In genomic region chr12:106197906-106198623, GRCh38 we compare ENCODE assay signal across 25 cellular contexts. TPM values are rescaled to one million over a fixed set of nuclear protein-coding genes. Genes with fewer than 3 reads are reported as not detected.
DNase-seq lines count a peak whose midpoint lies in the region; ATAC-seq and TF ChIP-seq lines count a peak whose summit lies in the region.
"Had no signal": no experiment of that assay in that cellular context is flagged by ENCODE, and none has a peak within 500 bp of the region (broad histone marks: within the 10 kb centered on the region; RNA-seq: fewer than 3 reads in every experiment).

No MANE protein-coding gene starts in this region.

- no peak overlapping the region for H2AK5ac ChIP-seq in neuronal stem cell (ENCODE audit: low read depth, low read length)

- no peak overlapping the region for H3K4me3 ChIP-seq in left ventricle myocardium inferior
- H3K4me3 ChIP-seq in right atrium auricular region: no peak overlapping the region
- H3K4me3 ChIP-seq in esophagus muscularis mucosa: no peak overlapping the region
- no peak overlapping the region for H3K4me3 ChIP-seq in neuronal stem cell (ENCODE audit: low read length in 2 of 2)
- H3K4me3 ChIP-seq: BLaER1, tibial artery had no signal

- H2BK120ac ChIP-seq in neuronal stem cell (ENCODE audit: low read depth, low read length): no peak overlapping the region

- no peaks in the 10 kb centered on the region for H3K79me1 ChIP-seq in neuronal stem cell (ENCODE audit: low read depth, low read length)

- H3K9me3 ChIP-seq in left ventricle myocardium inferior (replicated peaks) (no peaks in the 10 kb centered on the region), right atrium auricular region (no peaks in the 10 kb centered on the region), esophagus muscularis mucosa (no peaks in the 10 kb centered on the region), neuronal stem cell (replicated peaks in 1 of 2; ENCODE audit: control insufficient read depth in 2 of 2, insufficient read depth in 1 of 2, low read depth in 1 of 2, low read length in 2 of 2) (peaks cover 0 to 3% of the 10 kb centered on the region in 2 donors)
- H3K9me3 ChIP-seq: BLaER1, tibial artery had no signal

- no peak overlapping the region for H2AFZ ChIP-seq in neuronal stem cell (ENCODE audit: low read length)

- H3K4me2 ChIP-seq in neuronal stem cell (ENCODE audit: insufficient read depth, low read length, poor library complexity, severe bottlenecking): no peak overlapping the region
- H3K4me2 ChIP-seq: BLaER1 had no signal

- H3K18ac ChIP-seq in neuronal stem cell (ENCODE audit: low read length): no peak overlapping the region

- no peak for ATAC-seq in GM21423 (IDR thresholded peaks at IDR 0.05; ENCODE audit: unreplicated experiment)
- ATAC-seq: left colon had no signal

- H3K4ac ChIP-seq in neuronal stem cell (ENCODE audit: low read length): no peak overlapping the region

- no peak for TF ChIP-seq POLR2A in esophagus muscularis mucosa (IDR thresholded peaks at IDR 0.05; ENCODE audit: low read depth)

- no peak overlapping the region for H3K23ac ChIP-seq in neuronal stem cell (ENCODE audit: low read depth, low read length, poor library complexity)

- H3K27me3 ChIP-seq in left ventricle myocardium inferior (ENCODE audit: low read depth) (no peaks in the 10 kb centered on the region), right atrium auricular region (no peaks in the 10 kb centered on the region), esophagus muscularis mucosa (no peaks in the 10 kb centered on the region), neuronal stem cell (ENCODE audit: control insufficient read depth in 3 of 3, insufficient read depth in 3 of 3, low read depth in 1 of 3, low read length in 3 of 3) (no peaks in the 10 kb centered on the region)
- H3K27me3 ChIP-seq: BLaER1, tibial artery had no signal

- H4K8ac ChIP-seq in neuronal stem cell (ENCODE audit: low read depth, low read length): no peak overlapping the region

- H3K27ac ChIP-seq in left ventricle myocardium inferior (replicated peaks) (peak overlapping the region; percentile 57), right atrium auricular region (no peak overlapping the region), esophagus muscularis mucosa (replicated peaks in 1 of 4) (peak overlapping the region in 1 of 4 donors; percentile 10), neuronal stem cell (replicated peaks; ENCODE audit: low read length) (no peak overlapping the region)
- H3K27ac ChIP-seq: BLaER1, tibial artery, WERI-Rb-1 had no signal

- peak overlapping the region; percentile 50 for H2BK15ac ChIP-seq in neuronal stem cell (ENCODE audit: low read length)

- H3K9ac ChIP-seq in neuronal stem cell (ENCODE audit: low read depth, low read length, poor library complexity): no peak overlapping the region
- H3K9ac ChIP-seq: BLaER1 had no signal

- WGBS in esophagus muscularis mucosa: 96% methylated on average over 7 of the region's 8 CpGs
- WGBS in neuronal stem cell (ENCODE audit: extremely low coverage in 2 of 2, insufficient read length in 2 of 2, insufficient replicate concordance in 1 of 2), 2 donors: no CpG with 5 or more reads among the region's 8 CpGs

- H2BK12ac ChIP-seq in neuronal stem cell (ENCODE audit: low read length): no peak overlapping the region

- no peak for TF ChIP-seq CTCF in left ventricle myocardium inferior (IDR thresholded peaks at IDR 0.05; ENCODE audit: borderline replicate concordance)
- no peak for TF ChIP-seq CTCF in right atrium auricular region (IDR thresholded peaks at IDR 0.05)
- no peak for TF ChIP-seq CTCF in esophagus muscularis mucosa (IDR thresholded peaks at IDR 0.05)

- DNase-seq in left ventricle myocardium inferior (no peak), right atrium auricular region (ENCODE audit: low spot score) (no peak), esophagus muscularis mucosa (ENCODE audit: extremely low spot score) (peak; percentile 75), neuronal stem cell (ENCODE audit: low spot score) (no peak), DMS53 treated with DMSO at 0.1 percent for 48 hours (lab: John Stamatoyannopoulos, UW; ENCODE audit: unreplicated experiment) (no peak), cortex of kidney (lab: John Stamatoyannopoulos, UW) (no peak), germinal center (ENCODE audit: low spot score) (no peak)
- DNase-seq: activated CD4-positive, alpha-beta T cell treated with anti-CD3 and anti-CD28 coated beads, Interleukin-2, amount 10 ng/mL, durations not matched to agents 7 days and 5 days; activated naive CD4-positive, alpha-beta T cell treated with anti-CD3 and anti-CD28 coated beads, Interleukin-2, amount 10 ng/mL, durations not matched to agents 7 days and 5 days; caudate nucleus; dermis blood vessel endothelial cell; left colon; naive B cell; NCI-H1092 treated with DMSO at 0.1 percent for 48 hours; NCI-H1930; NCI-H226; occipital lobe; stimulated activated CD4-positive, alpha-beta T cell treated with anti-CD3 and anti-CD28 coated beads, Interleukin-4, amount 100 ng/mL, for 24 hours; stimulated activated naive CD4-positive, alpha-beta T cell; tibial artery; WERI-Rb-1 had no signal

- H3K14ac ChIP-seq in neuronal stem cell (ENCODE audit: low read length): no peak overlapping the region

- H4K91ac ChIP-seq in neuronal stem cell (ENCODE audit: low read depth, low read length, poor library complexity): no peak overlapping the region

- peaks cover 17% of the 10 kb centered on the region for H3K4me1 ChIP-seq in left ventricle myocardium inferior
- peaks cover 0 to 16% of the 10 kb centered on the region in 2 donors for H3K4me1 ChIP-seq in right atrium auricular region
- peaks cover 0 to 15% (median 11%) of the 10 kb centered on the region in 4 donors for H3K4me1 ChIP-seq in esophagus muscularis mucosa
- H3K4me1 ChIP-seq in neuronal stem cell (ENCODE audit: control insufficient read depth in 2 of 2, insufficient read depth in 1 of 2, low read depth in 1 of 2, low read length in 2 of 2): peaks cover 8 to 11% of the 10 kb centered on the region in 2 donors
- H3K4me1 ChIP-seq: BLaER1 had no signal

- TF ChIP-seq EP300 in esophagus muscularis mucosa (IDR thresholded peaks at IDR 0.05): no peak

- no peak overlapping the region for H2BK5ac ChIP-seq in neuronal stem cell (ENCODE audit: low read length)

- intact Hi-C loops in left ventricle myocardium inferior (cut with micrococcal nuclease) (no loop called here), esophagus muscularis mucosa (cut with DNase I) (no loop called here)

- H3K36me3 ChIP-seq in left ventricle myocardium inferior (no peaks in the 10 kb centered on the region), right atrium auricular region (no peaks in the 10 kb centered on the region), esophagus muscularis mucosa (no peaks in the 10 kb centered on the region), neuronal stem cell (replicated peaks in 1 of 2; ENCODE audit: control insufficient read depth in 2 of 2, insufficient read depth in 2 of 2, low read length in 2 of 2) (no peaks in the 10 kb centered on the region)
- H3K36me3 ChIP-seq: BLaER1, tibial artery, WERI-Rb-1 had no signal

RNA-seq across cellular contexts. Expression of gene CKAP4, which starts 49.8 kb away (rescaled TPM):
- total RNA-seq in left ventricle myocardium inferior (51.8 TPM), right atrium auricular region (10 to 100 TPM; 50.1 to 56.8 TPM), esophagus muscularis mucosa (10 to 100 TPM; 28.7 to 51.6 (median 38.8) TPM)
- polyA plus RNA-seq in neuronal stem cell (2013, experiment 1 of 2): 122 TPM
- polyA plus RNA-seq in neuronal stem cell (2013, experiment 2 of 2): 125 TPM

RNA-seq across cellular contexts. Expression of gene NUAK1, which starts 59.3 kb away (rescaled TPM):
- total RNA-seq in left ventricle myocardium inferior (42.1 TPM), right atrium auricular region (10 to 100 TPM; 16.9 to 30.1 TPM), esophagus muscularis mucosa (10 to 100 TPM in 2 of 4 donors, 1 to 10 TPM in 2; 7.1 to 19.8 (median 10.7) TPM)
- polyA plus RNA-seq in neuronal stem cell (2013, experiment 1 of 2): 13.1 TPM
- polyA plus RNA-seq in neuronal stem cell (2013, experiment 2 of 2): 13.4 TPM
- total RNA-seq: activated CD4-positive, alpha-beta T cell treated with anti-CD3 and anti-CD28 coated beads, Interleukin-2, amount 10 ng/mL, durations not matched to agents 7 days and 5 days; activated T-helper 1 cell treated with anti-CD3 and anti-CD28 coated beads, Interleukin-12 subunit alpha, Interleukin-12 subunit beta, Interleukin-2, Interleukin-4 antibody, amounts not matched to agents 30 ng/mL and 10 ng/mL and 1 ng/mL, durations not matched to agents 14 hours and 24 hours and 36 hours had no signal
- polyA plus RNA-seq: IgD-negative memory B cell had no signal
